7 cellular contexts compared by ENCODE assay signal in genomic region chr4:9102471-9103147, GRCh38.
DNase-seq lines count a peak whose midpoint lies in the region; ATAC-seq and TF ChIP-seq lines count a peak whose summit lies in the region.
"Not testable (repeated sequence)": the region's sequence is repeated elsewhere in the genome, so short reads cannot be mapped to it uniquely, and the experiment has no call there.

No MANE protein-coding gene starts in this region.

- H4K91ac ChIP-seq in trophoblast cell (ENCODE audit: low read depth, low read length): not testable (repeated sequence)

- not testable (repeated sequence) for ATAC-seq in PC-3

- H3K27me3 ChIP-seq in DOHH2 (ENCODE audit: control insufficient read depth, low read length); PC-3 (ENCODE audit: low read length); colonic mucosa; trophoblast cell (ENCODE audit: insufficient read depth, low read length); thyroid gland: not testable (repeated sequence)

- not testable (repeated sequence) for H3K9me3 ChIP-seq in DOHH2 (ENCODE audit: control insufficient read depth, insufficient read depth, low read length); PC-3 (ENCODE audit: low read length); colonic mucosa; trophoblast cell (ENCODE audit: insufficient read depth, low read depth, low read length); thyroid gland

- TF ChIP-seq CTCF in DOHH2 (IDR thresholded peaks at IDR 0.05; ENCODE audit: low read depth, low read length, poor library complexity, severe bottlenecking): peak; percentile 3
- TF ChIP-seq CTCF in PC-3 (conservative IDR thresholded peaks at IDR 0.05; ENCODE audit: low read depth, low read length); colonic mucosa (IDR thresholded peaks at IDR 0.05); lower leg skin (IDR thresholded peaks at IDR 0.05); thyroid gland (IDR thresholded peaks at IDR 0.05): not testable (repeated sequence)

- H4K12ac ChIP-seq in trophoblast cell (ENCODE audit: low read depth, low read length): not testable (repeated sequence)

- not testable (repeated sequence) for H3K36me3 ChIP-seq in DOHH2 (ENCODE audit: control insufficient read depth, low read length); PC-3 (ENCODE audit: low read depth, low read length); colonic mucosa; trophoblast cell (ENCODE audit: control insufficient read depth in 1 of 2, insufficient read depth in 2 of 2, low read length in 2 of 2); thyroid gland

- not testable (repeated sequence) for H3F3A ChIP-seq in DOHH2 (ENCODE audit: control insufficient read depth, insufficient read depth); PC-3 (ENCODE audit: low read length, unreplicated experiment)

- not testable (repeated sequence) for H3K18ac ChIP-seq in trophoblast cell (ENCODE audit: low read length)

- H3K9ac ChIP-seq in PC-3 (ENCODE audit: low read length); colonic mucosa (ENCODE audit: low read depth in 2 of 2, low read length in 2 of 2); trophoblast cell (ENCODE audit: low read length): not testable (repeated sequence)

- not testable (repeated sequence) for H3K27ac ChIP-seq in DOHH2 (ENCODE audit: low read depth, low read length); PC-3 (ENCODE audit: low read length); colonic mucosa; trophoblast cell (ENCODE audit: low read depth, low read length)
- H3K27ac ChIP-seq in thyroid gland: peak overlapping the region; percentile 64 to 87 (median 80)

- POLR2A ChIA-PET in PC-3 (lab: Charles Lee; ENCODE audit: unreplicated experiment): not testable (repeated sequence)

- 51 to 52% methylated on average over 22 of the region's 22 CpGs for WGBS in lower leg skin, 2 donors
- WGBS in trophoblast cell (ENCODE audit: extremely low coverage, insufficient coverage, insufficient read length): no CpG with 5 or more reads among the region's 22 CpGs
- 36 to 39% methylated on average over 22 of the region's 22 CpGs for WGBS in thyroid gland, 2 donors

- not testable (repeated sequence) for H4K8ac ChIP-seq in trophoblast cell (ENCODE audit: low read depth, low read length)

- BruUV-seq in PC-3 (replicated peaks; lab: Mats Ljungman, UMichigan): not testable (repeated sequence)

- TF ChIP-seq POLR2A in lower leg skin (IDR thresholded peaks at IDR 0.05): not testable (repeated sequence)
- TF ChIP-seq POLR2A in thyroid gland (IDR thresholded peaks at IDR 0.05): peak in 1 of 2 donors; percentile 50

- H3K4ac ChIP-seq in trophoblast cell (ENCODE audit: low read depth, low read length): not testable (repeated sequence)

- not testable (repeated sequence) for H2BK5ac ChIP-seq in trophoblast cell (ENCODE audit: low read depth, low read length, poor library complexity)

- H3K9me2 ChIP-seq in DOHH2 (replicated peaks; ENCODE audit: control insufficient read depth, low read length); PC-3 (replicated peaks; ENCODE audit: low read length): not testable (repeated sequence)

- DNase-seq in NCI-H2029 (lab: John Stamatoyannopoulos, UW): peak; percentile 76
- peak; percentile 62 for DNase-seq in PC-3
- peak; percentile 80 for DNase-seq in colonic mucosa
- DNase-seq in lower leg skin (ENCODE audit: low spot score in 2 of 2): peak; percentile 47 to 74
- DNase-seq in trophoblast cell: peak; percentile 50 to 77
- peak; percentile 79 to 82 for DNase-seq in thyroid gland

- not testable (repeated sequence) for H3K4me1 ChIP-seq in DOHH2 (ENCODE audit: control insufficient read depth, low read length); PC-3 (ENCODE audit: insufficient read depth, low read length); colonic mucosa; trophoblast cell (ENCODE audit: control insufficient read depth in 1 of 2, insufficient read depth in 2 of 2, low read length in 2 of 2); thyroid gland

- H3K4me2 ChIP-seq in DOHH2 (ENCODE audit: low read length); PC-3 (ENCODE audit: low read length); trophoblast cell (ENCODE audit: low read length): not testable (repeated sequence)

- not testable (repeated sequence) for H3K4me3 ChIP-seq in DOHH2 (ENCODE audit: low read length); PC-3 (ENCODE audit: low read length); colonic mucosa; lower leg skin (ENCODE audit: low read depth, poor library complexity, severe bottlenecking); trophoblast cell (ENCODE audit: low read depth, low read length)
- H3K4me3 ChIP-seq in thyroid gland (replicated peaks in 1 of 3): peak overlapping the region in 2 of 3 donors; percentile 25 to 26

- intact Hi-C loops in PC-3 (cut with micrococcal nuclease); lower leg skin (cut with DNase I; ENCODE audit: low total_unique reads); thyroid gland (cut with DNase I): not testable (repeated sequence)
- intact Hi-C loops in colonic mucosa (cut with DNase I): loop anchor here (5.0 kb wide), 1 partner anchor 100 kb away; no protein-coding TSS in a partner anchor

- H3K79me2 ChIP-seq in DOHH2 (ENCODE audit: control insufficient read depth, low read length); PC-3 (ENCODE audit: low read length); trophoblast cell (ENCODE audit: control insufficient read depth, insufficient read depth, low read length, poor library complexity): not testable (repeated sequence)

- H4K20me1 ChIP-seq in DOHH2 (ENCODE audit: control insufficient read depth, insufficient read depth, low read depth, low read length); PC-3 (ENCODE audit: low read length): not testable (repeated sequence)

- not testable (repeated sequence) for H3K14ac ChIP-seq in trophoblast cell (ENCODE audit: low read length)

- CTCF ChIA-PET in PC-3 (lab: Charles Lee): not testable (repeated sequence)

- H2BK12ac ChIP-seq in trophoblast cell (ENCODE audit: low read length): not testable (repeated sequence)

- not testable (repeated sequence) for H3K79me1 ChIP-seq in trophoblast cell (ENCODE audit: low read length)

- H2AK5ac ChIP-seq in trophoblast cell (ENCODE audit: low read length): not testable (repeated sequence)

- not testable (repeated sequence) for H2BK120ac ChIP-seq in trophoblast cell (ENCODE audit: insufficient read depth, low read length, poor library complexity)

- H2AFZ ChIP-seq in PC-3 (ENCODE audit: low read length); trophoblast cell (ENCODE audit: insufficient read depth, low read length, poor library complexity): not testable (repeated sequence)

- not testable (repeated sequence) for H3K23ac ChIP-seq in trophoblast cell (ENCODE audit: low read length)
